7 cellular contexts compared by ENCODE assay signal in the genomic region with DNA sequence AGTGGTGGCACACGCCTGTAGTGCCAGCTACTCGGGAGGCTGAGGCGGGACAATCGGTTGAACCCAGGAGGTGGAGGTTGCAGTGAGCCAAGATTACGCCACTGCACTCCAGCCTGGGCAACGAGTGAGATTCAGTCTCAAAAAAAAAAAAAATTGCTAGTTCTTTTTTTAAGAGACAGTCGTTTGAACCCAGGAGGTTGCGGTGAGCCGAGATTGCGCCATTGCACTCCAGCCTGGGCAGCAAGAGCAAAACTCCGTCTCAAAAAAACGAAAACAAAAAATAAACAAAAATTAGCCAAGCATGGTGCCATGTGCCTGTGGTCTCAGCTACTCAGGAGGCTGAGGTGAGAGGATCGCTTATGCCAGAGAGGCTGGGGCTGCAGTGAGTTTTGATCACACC. TPM values are rescaled to one million over a fixed set of nuclear protein-coding genes. Genes with fewer than 3 reads are reported as not detected.
"Had no signal": no experiment of that assay in that cellular context is flagged by ENCODE, and none has a peak within 500 bp of the region (broad histone marks: within the 10 kb centered on the region; RNA-seq: fewer than 3 reads in every experiment).

No MANE protein-coding gene starts in this region.

RNA-seq across cellular contexts. Expression of gene ARRDC5, which starts 1.8 kb away (rescaled TPM):
- total RNA-seq: kidney epithelial cell, mammary epithelial cell, osteocyte, right atrium auricular region, smooth muscle cell, temporal lobe, thyroid gland had no signal
- polyA plus RNA-seq: mammary epithelial cell, smooth muscle cell had no signal
